In the genomic region with DNA sequence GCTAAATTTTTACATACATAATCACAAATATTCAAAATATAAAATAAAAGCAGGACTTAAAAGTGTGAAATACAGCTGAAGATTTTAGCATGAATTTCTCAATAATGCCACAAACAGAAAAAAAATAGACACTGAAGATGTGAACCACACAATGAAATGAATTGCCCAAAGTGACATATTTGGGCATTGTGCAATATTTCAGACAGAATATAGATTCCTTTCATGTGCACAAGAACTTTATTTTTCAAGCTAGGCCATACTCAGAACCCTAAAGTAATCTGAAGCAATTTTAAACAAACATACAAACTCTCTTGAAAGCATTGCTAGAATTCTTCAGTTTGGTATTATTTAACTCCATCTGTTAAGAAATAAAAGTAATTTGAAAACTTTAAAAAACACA, we compare ENCODE assay signal across 19 cellular contexts.
"Had no signal": no experiment of that assay in that cellular context is flagged by ENCODE, and none has a peak within 500 bp of the region (broad histone marks: within the 10 kb centered on the region; RNA-seq: fewer than 3 reads in every experiment).

No MANE protein-coding gene starts in this region.

- H3K4me3 ChIP-seq: MG63, SJSA1, SK-N-MC had no signal

- H3K36me3 ChIP-seq: MG63, SJSA1 had no signal

- H3K27ac ChIP-seq: SJSA1, SK-N-MC had no signal

- H3K4me1 ChIP-seq: SJSA1 had no signal

- DNase-seq: Karpas-422, KG1, MG63, NCI-H1092 treated with DMSO at 0.1 percent for 48 hours, NCI-H1436, NCI-H187, NCI-H2029, NCI-H2081 treated with DMSO at 0.1 percent for 48 hours, NCI-H2171, NCI-H226, NCI-H446, NCI-H510A, NCI-H524 treated with DMSO at 0.1 percent for 48 hours, NCI-H69, NCI-H774, RPMI8226, SHP77 had no signal

- H3K27me3 ChIP-seq: MG63, SJSA1 had no signal

- H3K9me3 ChIP-seq: MG63, SJSA1 had no signal
